In the genomic region with DNA sequence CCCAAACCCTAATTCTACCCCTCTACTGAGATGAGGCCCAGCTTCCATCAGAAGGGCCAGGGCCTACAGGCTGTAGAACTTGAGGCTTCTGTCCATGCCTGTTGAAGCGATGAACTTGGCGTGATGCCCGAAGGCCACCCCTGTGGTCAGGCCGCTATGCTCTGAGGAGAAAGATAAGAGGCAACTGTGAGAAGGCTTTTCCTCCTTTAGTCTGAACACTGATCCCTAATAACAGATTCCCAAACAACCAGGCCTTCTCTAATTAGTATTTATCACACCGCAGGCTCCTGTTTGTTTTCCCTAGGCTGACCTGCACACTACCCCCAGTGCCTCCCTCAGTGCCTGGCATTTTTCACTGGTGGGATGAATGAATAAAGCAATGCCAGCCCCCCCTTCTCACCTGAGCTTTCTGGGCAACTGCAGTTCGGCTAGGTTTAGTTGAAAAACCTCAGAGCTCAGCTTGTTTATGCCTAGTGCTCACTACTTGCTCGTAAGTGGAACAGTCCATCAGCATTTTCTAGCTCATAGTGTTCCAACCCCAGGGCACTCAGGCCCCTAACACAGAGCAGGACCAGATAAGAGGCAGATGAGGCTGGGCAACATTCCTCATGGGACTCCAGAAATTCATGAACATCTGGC, we compare ENCODE assay signal across 15 cellular contexts. TPM values are rescaled to one million over a fixed set of nuclear protein-coding genes. Genes with fewer than 3 reads are reported as not detected.
DNase-seq lines count a peak whose midpoint lies in the region; ATAC-seq and TF ChIP-seq lines count a peak whose summit lies in the region.
"Had no signal": no experiment of that assay in that cellular context is flagged by ENCODE, and none has a peak within 500 bp of the region (broad histone marks: within the 10 kb centered on the region; RNA-seq: fewer than 3 reads in every experiment).

No MANE protein-coding gene starts in this region.

- no peak overlapping the region for H3K27ac Mint-ChIP-seq in activated naive CD4-positive, alpha-beta T cell treated with anti-CD3 and anti-CD28 coated beads, Interleukin-2, amount 10 ng/mL, durations not matched to agents 7 days and 5 days
- H3K27ac Mint-ChIP-seq: activated naive CD8-positive, alpha-beta T cell treated with anti-CD3 and anti-CD28 coated beads for 36 hours had no signal

- H3K4me3 ChIP-seq in fibroblast of lung (replicated peaks in 1 of 4; ENCODE audit: control extremely low read depth in 1 of 4, insufficient read depth in 1 of 4, low read depth in 3 of 4, low read length in 4 of 4) = no peak overlapping the region
- H3K4me3 ChIP-seq in testis = no peak overlapping the region
- no peak overlapping the region for H3K4me3 ChIP-seq in A673 (ENCODE audit: low read depth, low read length, poor library complexity, severe bottlenecking)
- H3K4me3 ChIP-seq: mucosa of descending colon, prostate gland had no signal

- 56 to 71% methylated on average over 6 to 7 of the region's 7 CpGs for WGBS in testis, 2 donors

- no TSS peak for BruUV-seq in A673 (replicated peaks; lab: Mats Ljungman, UMichigan)

- intact Hi-C loops in testis (cut with DNase I; ENCODE audit: low total_unique reads) (no loop called here), A673 (cut with micrococcal nuclease; ENCODE audit: unreplicated experiment) (no loop called here)

- H2AFZ ChIP-seq in fibroblast of lung (ENCODE audit: low read length) = no peak overlapping the region

- no peak for TF ChIP-seq POLR2A in testis (IDR thresholded peaks at IDR 0.05)

- no peak for TF ChIP-seq CTCF in fibroblast of lung (conservative IDR thresholded peaks at IDR 0.05 in 1 of 2, IDR thresholded peaks at IDR 0.05 in 1 of 2; ENCODE audit: low read depth in 1 of 2, low read length in 2 of 2)
- no peak for TF ChIP-seq CTCF in testis (IDR thresholded peaks at IDR 0.05)
- no peak for TF ChIP-seq CTCF in A673 (conservative IDR thresholded peaks at IDR 0.05; ENCODE audit: low read depth, low read length)

- no peaks in the 10 kb centered on the region for H4K20me1 ChIP-seq in fibroblast of lung (ENCODE audit: control insufficient read depth, extremely low read depth, insufficient read depth, low read length)

- H3K4me3 Mint-ChIP-seq in activated naive CD4-positive, alpha-beta T cell treated with anti-CD3 and anti-CD28 coated beads, Interleukin-2, amount 10 ng/mL, durations not matched to agents 7 days and 5 days = no peak overlapping the region
- H3K4me3 Mint-ChIP-seq: activated naive CD8-positive, alpha-beta T cell treated with anti-CD3 and anti-CD28 coated beads for 36 hours had no signal

- no peak for ATAC-seq in GM19397 (IDR thresholded peaks at IDR 0.05; ENCODE audit: unreplicated experiment)
- ATAC-seq: mucosa of descending colon had no signal

- H3K27me3 ChIP-seq in fibroblast of lung (ENCODE audit: control insufficient read depth, insufficient read depth, low read length) (no peaks in the 10 kb centered on the region), testis (no peaks in the 10 kb centered on the region), A673 (replicated peaks; ENCODE audit: insufficient read depth, low read depth, low read length, poor library complexity) (no peaks in the 10 kb centered on the region)

- no peak overlapping the region for H3K9ac ChIP-seq in fibroblast of lung (ENCODE audit: insufficient read depth, low read length)

- no peak overlapping the region for H3K4me2 ChIP-seq in fibroblast of lung (ENCODE audit: extremely low read depth, insufficient read depth, low read length)

- H3K9me3 ChIP-seq in fibroblast of lung (ENCODE audit: control insufficient read depth, insufficient read depth, low read depth, low read length) (no peaks in the 10 kb centered on the region), testis (no peaks in the 10 kb centered on the region), A673 (ENCODE audit: low read depth, low read length, poor library complexity, severe bottlenecking) (no peaks in the 10 kb centered on the region)
- H3K9me3 ChIP-seq: mucosa of descending colon, prostate gland had no signal

- H3K27me3 Mint-ChIP-seq in activated naive CD4-positive, alpha-beta T cell treated with anti-CD3 and anti-CD28 coated beads, Interleukin-2, amount 10 ng/mL, durations not matched to agents 7 days and 5 days = no peaks in the 10 kb centered on the region
- H3K27me3 Mint-ChIP-seq: activated naive CD8-positive, alpha-beta T cell treated with anti-CD3 and anti-CD28 coated beads for 36 hours had no signal

- CTCF ChIA-PET in activated naive CD4-positive, alpha-beta T cell treated with anti-CD3 and anti-CD28 coated beads, Interleukin-2, amount 10 ng/mL, durations not matched to agents 7 days and 5 days (lab: Charles Lee) = interaction anchor here (2.1 to 5.0 kb wide), 3 partner anchors 8 to 62 kb away, joined by 13 to 178 read pairs (median 14); no protein-coding TSS in a partner anchor
- CTCF ChIA-PET in A673 (lab: Charles Lee) = interaction anchor here (0.6 kb wide), 1 partner anchor 8 kb away, joined by 3 read pairs; no protein-coding TSS in a partner anchor

- H3K36me3 ChIP-seq in fibroblast of lung (ENCODE audit: control insufficient read depth, insufficient read depth, low read length) (peaks cover 5% of the 10 kb centered on the region), testis (ENCODE audit: low read depth, missing control alignments) (no peaks in the 10 kb centered on the region), A673 (ENCODE audit: insufficient read depth, low read length, poor library complexity, severe bottlenecking) (peaks cover 53% of the 10 kb centered on the region)

- no peak overlapping the region for H3K27ac ChIP-seq in fibroblast of lung (ENCODE audit: insufficient read depth, low read length)
- peak overlapping the region; percentile 2 to 38 for H3K27ac ChIP-seq in testis
- H3K27ac ChIP-seq in A673 (ENCODE audit: low read depth, low read length, poor library complexity, severe bottlenecking) = no peak overlapping the region
- H3K27ac ChIP-seq: RWPE1 had no signal

- POLR2A ChIA-PET in A673 (lab: Charles Lee; ENCODE audit: low non-redundant PET) = no interaction called here

- no peaks in the 10 kb centered on the region for H3K9me3 Mint-ChIP-seq in activated naive CD4-positive, alpha-beta T cell treated with anti-CD3 and anti-CD28 coated beads, Interleukin-2, amount 10 ng/mL, durations not matched to agents 7 days and 5 days
- H3K9me3 Mint-ChIP-seq: activated naive CD8-positive, alpha-beta T cell treated with anti-CD3 and anti-CD28 coated beads for 36 hours had no signal

- H3K79me2 ChIP-seq in fibroblast of lung (ENCODE audit: control insufficient read depth, insufficient read depth, low read length) = no peaks in the 10 kb centered on the region

- DNase-seq in activated naive CD4-positive, alpha-beta T cell treated with anti-CD3 and anti-CD28 coated beads, Interleukin-2, amount 10 ng/mL, durations not matched to agents 7 days and 5 days = peak; percentile 2
- DNase-seq in activated naive CD4-positive, alpha-beta T cell treated with Interleukin-2 at 50 U/mL for 16 hours = no peak
- DNase-seq in fibroblast of lung (ENCODE audit: low read depth in 2 of 2) = peak; percentile 35 to 36
- DNase-seq in testis = peak; percentile 72
- no peak for DNase-seq in A673 (ENCODE audit: low spot score)
- DNase-seq: activated naive CD8-positive, alpha-beta T cell treated with anti-CD3 and anti-CD28 coated beads for 36 hours; KG1; mucosa of descending colon; NCI-H146; NCI-H526 treated with DMSO at 0.1 percent for 48 hours; stimulated activated CD4-positive, alpha-beta T cell treated with anti-CD3 and anti-CD28 coated beads, Interleukin-1b, Interleukin-23, amount 100 ng/mL, for 48 hours; T1000 had no signal

- no peaks in the 10 kb centered on the region for H3K4me1 ChIP-seq in fibroblast of lung (ENCODE audit: control insufficient read depth, extremely low read depth, insufficient read depth, low read length)
- H3K4me1 ChIP-seq in testis = no peaks in the 10 kb centered on the region
- no peaks in the 10 kb centered on the region for H3K4me1 ChIP-seq in A673 (ENCODE audit: insufficient read depth, low read length, poor library complexity, severe bottlenecking)

- peaks cover 42% of the 10 kb centered on the region for H3K36me3 Mint-ChIP-seq in activated naive CD4-positive, alpha-beta T cell treated with anti-CD3 and anti-CD28 coated beads, Interleukin-2, amount 10 ng/mL, durations not matched to agents 7 days and 5 days

- H3K4me1 Mint-ChIP-seq in activated naive CD4-positive, alpha-beta T cell treated with anti-CD3 and anti-CD28 coated beads, Interleukin-2, amount 10 ng/mL, durations not matched to agents 7 days and 5 days = peaks cover 2% of the 10 kb centered on the region

RNA-seq across cellular contexts. Expression of a gene that starts 15.2 kb away (rescaled TPM):
- total RNA-seq in fibroblast of lung = 34.7 and 37.7 TPM in 2 replicates
- polyA plus RNA-seq in fibroblast of lung = 32.6 and 55.6 TPM in 2 replicates
- polyA plus RNA-seq in fibroblast of lung (2012) = 55.0 and 87.5 TPM in 2 replicates
- polyA minus RNA-seq in fibroblast of lung (ENCODE audit: low replicate concordance) = 79.5 and 138 TPM in 2 replicates
- total RNA-seq in testis = 100 to 1,000 TPM in 1 of 2 donors, 10 to 100 TPM in 1; 79.8 to 109 TPM
- 71.6 TPM for polyA plus RNA-seq in testis (ENCODE audit: insufficient read depth, low read depth, low replicate concordance)
- 200 and 204 TPM in 2 replicates for total RNA-seq in A673 (2021)

RNA-seq across cellular contexts. Expression of a gene that starts 22.7 kb away (rescaled TPM):
- 18.7 and 21.5 TPM in 2 replicates for total RNA-seq in fibroblast of lung
- 34.9 and 42.4 TPM in 2 replicates for polyA plus RNA-seq in fibroblast of lung
- polyA plus RNA-seq in fibroblast of lung (2012) = 75.9 and 84.1 TPM in 2 replicates
- polyA minus RNA-seq in fibroblast of lung (ENCODE audit: low replicate concordance) = 130 and 134 TPM in 2 replicates
- 10 to 100 TPM; 28.1 to 46.7 TPM for total RNA-seq in testis
- 59.1 TPM for polyA plus RNA-seq in testis (ENCODE audit: insufficient read depth, low read depth, low replicate concordance)
- total RNA-seq in A673 (2021) = 139 and 169 TPM in 2 replicates

RNA-seq across cellular contexts. Expression of a gene that starts 23.9 kb away (rescaled TPM):
- total RNA-seq in fibroblast of lung = under 0.01 TPM in 1 of 2 replicates, not detected in the other
- polyA plus RNA-seq in fibroblast of lung = 0.62 TPM in 1 of 2 replicates, not detected in the other
- 1.3 TPM in 1 of 2 replicates, not detected in the other for polyA plus RNA-seq in fibroblast of lung (2012)
- not detected in 2 replicates for polyA minus RNA-seq in fibroblast of lung (ENCODE audit: low replicate concordance)
- total RNA-seq in testis = 1 to 10 TPM; 3.5 to 4.0 TPM
- 11.2 TPM for polyA plus RNA-seq in testis (ENCODE audit: insufficient read depth, low read depth, low replicate concordance)
- not detected in 2 replicates for total RNA-seq in A673 (2021)
- total RNA-seq: activated naive CD8-positive, alpha-beta T cell treated with anti-CD3 and anti-CD28 coated beads for 36 hours had no signal

RNA-seq across cellular contexts. Expression of a gene that starts 33.0 kb away (rescaled TPM):
- total RNA-seq in fibroblast of lung (13.2 and 20.8 TPM in 2 replicates), testis (10 to 100 TPM; 21.7 to 39.0 TPM), A673 (2021) (140 and 147 TPM in 2 replicates)
- polyA plus RNA-seq in fibroblast of lung (6.7 and 6.9 TPM in 2 replicates), testis (ENCODE audit: insufficient read depth, low read depth, low replicate concordance) (17.8 TPM)
- polyA plus RNA-seq in fibroblast of lung (2012) = 15.5 and 19.7 TPM in 2 replicates
- polyA minus RNA-seq in fibroblast of lung (ENCODE audit: low replicate concordance) = 9.1 and 12.5 TPM in 2 replicates

RNA-seq across cellular contexts. Expression of a gene that starts 35.5 kb away (rescaled TPM):
- total RNA-seq in fibroblast of lung (0.26 and 0.33 TPM in 2 replicates), testis (1 to 10 TPM in 1 of 2 donors, under 1 TPM in 1; 0.81 to 1.5 TPM), A673 (2021) (0.09 and 0.17 TPM in 2 replicates)
- polyA plus RNA-seq in fibroblast of lung (0.45 and 2.4 TPM in 2 replicates), testis (ENCODE audit: insufficient read depth, low read depth, low replicate concordance) (0.28 TPM)
- 0.80 and 4.1 TPM in 2 replicates for polyA plus RNA-seq in fibroblast of lung (2012)
- 2.3 and 6.6 TPM in 2 replicates for polyA minus RNA-seq in fibroblast of lung (ENCODE audit: low replicate concordance)

Comparison
In these comparisons a context has a peak if more than half of its experiments do, and no peak if none do; other contexts are left out.
1. DNase-seq: peak in activated naive CD4-positive, alpha-beta T cell treated with anti-CD3 and anti-CD28 coated beads, Interleukin-2, amount 10 ng/mL, durations not matched to agents 7 days and 5 days (single experiment), fibroblast of lung (2 of 2) and testis (single experiment); none in activated naive CD4-positive, alpha-beta T cell treated with Interleukin-2 at 50 U/mL for 16 hours (single experiment) and A673 (single experiment).
2. H3K27ac ChIP-seq: peak in testis (2 of 2); none in fibroblast of lung (single experiment) and A673 (single experiment).